Comparison of ENCODE assay signal across 26 cellular contexts in the genomic region with DNA sequence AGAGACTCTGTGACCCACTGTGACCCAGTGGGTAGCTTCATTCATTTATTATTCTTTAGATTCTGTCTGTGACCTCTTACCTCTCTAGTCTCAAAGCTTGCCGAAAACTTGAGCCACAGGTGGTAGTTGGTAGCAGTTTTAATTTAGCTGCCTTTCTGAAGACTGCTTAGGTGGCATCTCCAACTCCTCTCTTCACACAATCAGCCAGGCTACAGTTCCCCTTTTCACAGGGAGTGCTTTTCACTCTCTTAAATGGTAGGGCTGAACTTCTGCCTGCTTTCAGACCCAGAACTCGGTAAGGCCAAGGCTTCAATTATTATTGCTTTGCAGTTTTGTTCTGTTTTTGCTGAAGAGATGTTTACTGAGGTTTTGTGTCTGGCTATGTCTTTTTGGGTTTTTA.
"Had no signal": no experiment of that assay in that cellular context is flagged by ENCODE, and none has a peak within 500 bp of the region (broad histone marks: within the 10 kb centered on the region; RNA-seq: fewer than 3 reads in every experiment).

No MANE protein-coding gene starts in this region.

- H3K36me3 ChIP-seq: gastroesophageal sphincter, heart left ventricle, suprapubic skin, transverse colon, upper lobe of right lung, uterus had no signal

- H3K4me3 ChIP-seq: coronary artery, gastroesophageal sphincter, heart left ventricle, hepatocyte, lung, mucosa of descending colon, smooth muscle cell, suprapubic skin, transverse colon, upper lobe of right lung, uterus had no signal

- H3K9ac ChIP-seq: parathyroid adenoma had no signal

- H3K4me2 ChIP-seq: hepatocyte, smooth muscle cell had no signal

- H3K79me2 ChIP-seq: hepatocyte, parathyroid adenoma had no signal

- H3K4me1 ChIP-seq: gastroesophageal sphincter, heart left ventricle, parathyroid adenoma, transverse colon, upper lobe of right lung had no signal

- H3K27ac ChIP-seq: coronary artery, gastroesophageal sphincter, heart left ventricle, hepatocyte, parathyroid adenoma, suprapubic skin, transverse colon, upper lobe of right lung had no signal

- H3K9me3 ChIP-seq: gastroesophageal sphincter, heart left ventricle, mucosa of descending colon, suprapubic skin, transverse colon, upper lobe of right lung, uterus had no signal

- DNase-seq: dermis blood vessel endothelial cell; effector memory CD4-positive, alpha-beta T cell; heart left ventricle; kidney; mucosa of descending colon; naive B cell; stimulated activated CD4-positive, alpha-beta T cell treated with anti-CD3 and anti-CD28 coated beads, Interleukin-12 subunit alpha, Interleukin-12 subunit beta, amount 100 ng/mL, for 4 hours; stimulated activated CD4-positive, alpha-beta T cell treated with anti-CD3 and anti-CD28 coated beads, Interleukin-1b, Interleukin-23, amount 100 ng/mL, for 48 hours; stimulated activated CD4-positive, alpha-beta T cell treated with anti-CD3 and anti-CD28 coated beads, Interleukin-4, amount 100 ng/mL, for 1 hour; stimulated activated CD8-positive, alpha-beta memory T cell treated with anti-CD3 and anti-CD28 coated beads, Interleukin-4, amount 100 ng/mL, for 48 hours; stimulated activated naive CD4-positive, alpha-beta T cell; stimulated activated naive CD8-positive, alpha-beta T cell treated with anti-CD3 and anti-CD28 coated beads, Interleukin-15, amount 100 ng/mL, for 72 hours; transverse colon; upper lobe of right lung; uterus had no signal

- FAIRE-seq: endometrium, kidney had no signal

- H3K27me3 ChIP-seq: gastroesophageal sphincter, heart left ventricle, hepatocyte, suprapubic skin, transverse colon, upper lobe of right lung, uterus had no signal

- ATAC-seq: gastroesophageal sphincter; heart left ventricle; left lobe of liver; mucosa of descending colon; natural killer cell treated with Interleukin-12 subunit alpha and Interleukin-12 subunit beta and Interleukin-15 and Interleukin-18, amount 100 ng/mL, for 72 hours; sciatic nerve; stimulated activated naive CD8-positive, alpha-beta T cell treated with anti-CD3 and anti-CD28 coated beads, Interleukin-15, amount 100 ng/mL, for 72 hours; upper lobe of right lung had no signal

- H2AFZ ChIP-seq: hepatocyte, parathyroid adenoma had no signal
